ENCODE assay signal across 8 cellular contexts in genomic region chr16:29674188-29674587, GRCh38. TPM values are rescaled to one million over a fixed set of nuclear protein-coding genes. Genes with fewer than 3 reads are reported as not detected.
DNase-seq lines count a peak whose midpoint lies in the region; ATAC-seq and TF ChIP-seq lines count a peak whose summit lies in the region.

No MANE protein-coding gene starts in this region.

- TF ChIP-seq CTCF in fibroblast of mammary gland (conservative IDR thresholded peaks at IDR 0.05; ENCODE audit: control insufficient read depth, insufficient read depth, low read depth, low read length) = no peak
- no peak for TF ChIP-seq CTCF in neural progenitor cell (IDR thresholded peaks at IDR 0.05)
- TF ChIP-seq CTCF in stomach (IDR thresholded peaks at IDR 0.05) = no peak

- no peaks in the 10 kb centered on the region for H3K36me3 Mint-ChIP-seq in neural progenitor cell

- H3K4me3 Mint-ChIP-seq in neural progenitor cell = no peak overlapping the region

- H3K27ac ChIP-seq in neural progenitor cell (no peak overlapping the region), stomach (no peak overlapping the region)

- peaks cover 14% of the 10 kb centered on the region for H3K4me1 Mint-ChIP-seq in neural progenitor cell

- H3K27me3 ChIP-seq in neural progenitor cell = no peaks in the 10 kb centered on the region
- no peaks in the 10 kb centered on the region for H3K27me3 ChIP-seq in stomach

- peaks cover 4% of the 10 kb centered on the region for H3K79me2 ChIP-seq in neural progenitor cell (ENCODE audit: low read depth)

- H4K20me1 ChIP-seq in neural progenitor cell (ENCODE audit: low read depth) = no peaks in the 10 kb centered on the region

- no peak for TF ChIP-seq EP300 in stomach (IDR thresholded peaks at IDR 0.05)

- H3K27ac Mint-ChIP-seq in neural progenitor cell = peak overlapping the region; percentile 69

- no peak overlapping the region for H3K4me3 ChIP-seq in fibroblast of mammary gland (ENCODE audit: control insufficient read depth, low read depth, low read length)
- no peak overlapping the region for H3K4me3 ChIP-seq in neural progenitor cell
- H3K4me3 ChIP-seq in stomach = no peak overlapping the region

- DNase-seq in DMS 273 treated with DMSO at 0.1 percent for 48 hours (lab: John Stamatoyannopoulos, UW) (peak; percentile 46), NCI-H446 treated with DMSO at 0.1 percent for 48 hours (lab: John Stamatoyannopoulos, UW) (peak; percentile 35), fibroblast of mammary gland (ENCODE audit: low read depth) (peak; percentile 55), neural progenitor cell (ENCODE audit: low spot score) (no peak), stomach (no peak), T-helper 9 cell (no peak)

- no peak overlapping the region for H3K9ac ChIP-seq in neural progenitor cell

- 43 to 71% (median 66%) methylated on average over 13 of the region's 13 CpGs for WGBS in stomach, 5 donors

- no peaks in the 10 kb centered on the region for H3K9me3 Mint-ChIP-seq in neural progenitor cell

- H3K9me3 ChIP-seq in neural progenitor cell (ENCODE audit: low read depth) = no peaks in the 10 kb centered on the region
- H3K9me3 ChIP-seq in stomach = no peaks in the 10 kb centered on the region

- H3F3A ChIP-seq in neural progenitor cell (ENCODE audit: low read depth) = peaks cover 16% of the 10 kb centered on the region

- ATAC-seq in GM21786 (IDR thresholded peaks at IDR 0.05; ENCODE audit: unreplicated experiment) = no peak
- ATAC-seq in HG03520 (IDR thresholded peaks at IDR 0.05; ENCODE audit: unreplicated experiment) = no peak

- H3K4me2 ChIP-seq in neural progenitor cell = no peak overlapping the region

- H3K4me1 ChIP-seq in neural progenitor cell (no peaks in the 10 kb centered on the region), stomach (peaks cover 0 to 14% (median 9%) of the 10 kb centered on the region in 4 donors)

- no peak for TF ChIP-seq POLR2A in stomach (IDR thresholded peaks at IDR 0.05)

- H3K27me3 Mint-ChIP-seq in neural progenitor cell (ENCODE audit: insufficient read depth, low read depth) = peaks cover 4% of the 10 kb centered on the region

- H3K36me3 ChIP-seq in neural progenitor cell (no peaks in the 10 kb centered on the region), stomach (no peaks in the 10 kb centered on the region)

- no peak overlapping the region for H2AFZ ChIP-seq in neural progenitor cell (replicated peaks)

- intact Hi-C loops in stomach (cut with DNase I; ENCODE audit: low total_unique reads) = no loop called here

RNA-seq across cellular contexts. Expression of gene QPRT, which starts 4.8 kb away (rescaled TPM):
- 49.6 and 112 TPM in 2 replicates for total RNA-seq in neural progenitor cell (ENCODE audit: low replicate concordance)
- total RNA-seq in stomach = 100 to 1,000 TPM in 1 of 5 donors, 1 to 10 TPM in 3, not detected in 1; 5.1 to 114 (median 7.8) TPM
- polyA plus RNA-seq in stomach = 10 to 100 TPM in 1 of 3 donors, 1 to 10 TPM in 2; 2.4 to 11.6 (median 7.3) TPM

RNA-seq across cellular contexts. Expression of gene SPN, which starts 11.1 kb away (rescaled TPM):
- total RNA-seq in neural progenitor cell (ENCODE audit: low replicate concordance) = 0.02 and 0.25 TPM in 2 replicates
- 10 to 100 TPM in 1 of 5 donors, 1 to 10 TPM in 4; 1.8 to 20.1 (median 4.3) TPM for total RNA-seq in stomach
- polyA plus RNA-seq in stomach = 1 to 10 TPM in 1 of 3 donors, under 1 TPM in 2; 0.68 to 1.1 (median 0.75) TPM

Comparison
In these comparisons a context has a peak if more than half of its experiments do, and no peak if none do; other contexts are left out.
1. DNase-seq: peak in DMS 273 treated with DMSO at 0.1 percent for 48 hours (single experiment), NCI-H446 treated with DMSO at 0.1 percent for 48 hours (single experiment) and fibroblast of mammary gland (single experiment); none in neural progenitor cell (single experiment), stomach (single experiment) and T-helper 9 cell (single experiment).